ENCODE assay signal across 8 cellular contexts in genomic region chr14:93332032-93332852, GRCh38. TPM values are rescaled to one million over a fixed set of nuclear protein-coding genes. Genes with fewer than 3 reads are reported as not detected.
DNase-seq lines count a peak whose midpoint lies in the region; ATAC-seq and TF ChIP-seq lines count a peak whose summit lies in the region.

No MANE protein-coding gene starts in this region.

- peak; percentile 56 for ATAC-seq in HG02840 (IDR thresholded peaks at IDR 0.05; ENCODE audit: low FRiP score, unreplicated experiment)
- ATAC-seq in Right ventricle myocardium inferior, result peak; percentile 75
- ATAC-seq in aorta (ENCODE audit: low FRiP score), result peak; percentile 86

- intact Hi-C loops in Right ventricle myocardium inferior (cut with DNase I), result loop anchor here (5.0 kb wide), 1 partner anchor 125 kb away; the partner anchor contains the start of genes GON7 and UBR7
- intact Hi-C loops in aorta (cut with DNase I), result loop anchor here in 1 of 2 donors (2.0 kb wide), 1 partner anchor 125 kb away; the partner anchor contains the start of genes GON7 and UBR7

- H3K9me3 Mint-ChIP-seq in activated naive CD4-positive, alpha-beta T cell treated with anti-CD3 and anti-CD28 coated beads, Interleukin-2, amount 50 U/mL, for 24 hours, result no peaks in the 10 kb centered on the region
- H3K9me3 Mint-ChIP-seq in osteocyte (ENCODE audit: unreplicated experiment), result no peaks in the 10 kb centered on the region

- H3K9me3 ChIP-seq in aorta (ENCODE audit: control insufficient read depth, low read length), result no peaks in the 10 kb centered on the region

- no peaks in the 10 kb centered on the region for H3K27me3 ChIP-seq in aorta (ENCODE audit: control insufficient read depth in 1 of 2, insufficient read depth in 2 of 2, low read length in 1 of 2)

- peak overlapping the region; percentile 91 for H3K27ac Mint-ChIP-seq in activated naive CD4-positive, alpha-beta T cell treated with anti-CD3 and anti-CD28 coated beads, Interleukin-2, amount 50 U/mL, for 24 hours
- peak overlapping the region; percentile 91 for H3K27ac Mint-ChIP-seq in osteocyte (ENCODE audit: unreplicated experiment)

- peaks cover 56% of the 10 kb centered on the region for H3K4me1 Mint-ChIP-seq in activated naive CD4-positive, alpha-beta T cell treated with anti-CD3 and anti-CD28 coated beads, Interleukin-2, amount 50 U/mL, for 24 hours
- H3K4me1 Mint-ChIP-seq in osteocyte (ENCODE audit: unreplicated experiment), result peaks cover 35% of the 10 kb centered on the region

- peaks cover 0 to 2% of the 10 kb centered on the region in 2 donors for H3K36me3 ChIP-seq in aorta (ENCODE audit: control insufficient read depth in 1 of 2, insufficient read depth in 2 of 2, low read length in 1 of 2)

- DNase-seq in ACHN (peak; percentile 46), GM13977 (ENCODE audit: low spot score) (peak; percentile 81), NCI-H2227 treated with DMSO at 0.1 percent for 48 hours (lab: John Stamatoyannopoulos, UW) (peak; percentile 23), Right ventricle myocardium inferior (ENCODE audit: missing footprints) (peak; percentile 81), osteocyte (ENCODE audit: extremely low spot score, unreplicated experiment) (peak; percentile 85), aorta (peak; percentile 72 to 88)

- no peaks in the 10 kb centered on the region for H3K27me3 Mint-ChIP-seq in activated naive CD4-positive, alpha-beta T cell treated with anti-CD3 and anti-CD28 coated beads, Interleukin-2, amount 50 U/mL, for 24 hours
- H3K27me3 Mint-ChIP-seq in osteocyte (ENCODE audit: unreplicated experiment), result no peaks in the 10 kb centered on the region

- peaks cover 0 to 11% of the 10 kb centered on the region in 2 donors for H3K4me1 ChIP-seq in aorta (ENCODE audit: control insufficient read depth in 1 of 2, insufficient read depth in 2 of 2, low read length in 2 of 2)

- peak overlapping the region; percentile 84 to 93 for H3K27ac ChIP-seq in aorta (ENCODE audit: low read depth in 1 of 2, low read length in 2 of 2)

- peak overlapping the region; percentile 87 to 91 for H3K4me3 ChIP-seq in aorta (ENCODE audit: low read length in 2 of 2)

- in situ Hi-C loops in ACHN (cut with HindIII; ENCODE audit: low pct_ligation_motif_present, low pct_unique_long_range_greater_than_20kb, low sequenced_read_pairs) (no loop called here), GM13977 (cut with MboI; ENCODE audit: low pct_unique_long_range_greater_than_20kb, low sequenced_read_pairs, unreplicated experiment) (no loop called here)

- TF ChIP-seq CTCF in GM13977 (IDR thresholded peaks at IDR 0.05; ENCODE audit: extremely low read depth, insufficient read depth, missing control alignments) (no peak), osteocyte (IDR thresholded peaks at IDR 0.05) (no peak)

- 1% methylated on average over 42 to 72 of the region's 72 CpGs for WGBS in aorta, 2 donors

- peak overlapping the region; percentile 91 for H3K4me3 Mint-ChIP-seq in activated naive CD4-positive, alpha-beta T cell treated with anti-CD3 and anti-CD28 coated beads, Interleukin-2, amount 50 U/mL, for 24 hours
- peak overlapping the region; percentile 93 for H3K4me3 Mint-ChIP-seq in osteocyte (ENCODE audit: unreplicated experiment)

- no peaks in the 10 kb centered on the region for H3K36me3 Mint-ChIP-seq in activated naive CD4-positive, alpha-beta T cell treated with anti-CD3 and anti-CD28 coated beads, Interleukin-2, amount 50 U/mL, for 24 hours
- H3K36me3 Mint-ChIP-seq in osteocyte (ENCODE audit: unreplicated experiment), result no peaks in the 10 kb centered on the region

RNA-seq across cellular contexts. Expression of gene BTBD7, which starts 0.6 kb away (rescaled TPM):
- 22.5 TPM for total RNA-seq in Right ventricle myocardium inferior
- 43.4 and 45.9 TPM in 2 replicates for total RNA-seq in osteocyte
- total RNA-seq in aorta, result 10 to 100 TPM; 39.6 to 51.2 TPM
- 1 to 10 TPM; 7.4 to 8.5 TPM for polyA plus RNA-seq in aorta

RNA-seq across cellular contexts. Expression of gene COX8C, which starts 14.7 kb away (rescaled TPM):
- 0.51 TPM for total RNA-seq in Right ventricle myocardium inferior
- not detected in 2 replicates for total RNA-seq in osteocyte
- not detected for total RNA-seq in aorta
- not detected for polyA plus RNA-seq in aorta

Comparison
In these comparisons a context has a peak if more than half of its experiments do, and no peak if none do; other contexts are left out.
1. Peak in every context shown above with its lines: DNase-seq, ATAC-seq, H3K4me3 ChIP-seq and H3K27ac ChIP-seq.
2. DNase-seq: peak in every context shown above with its lines; median percentile 85 in osteocyte; 81 in GM13977; 81 in Right ventricle myocardium inferior; 80 in aorta; 46 in ACHN; 23 in NCI-H2227 treated with DMSO at 0.1 percent for 48 hours.